ENCODE assay signal across 8 cellular contexts in the genomic region with DNA sequence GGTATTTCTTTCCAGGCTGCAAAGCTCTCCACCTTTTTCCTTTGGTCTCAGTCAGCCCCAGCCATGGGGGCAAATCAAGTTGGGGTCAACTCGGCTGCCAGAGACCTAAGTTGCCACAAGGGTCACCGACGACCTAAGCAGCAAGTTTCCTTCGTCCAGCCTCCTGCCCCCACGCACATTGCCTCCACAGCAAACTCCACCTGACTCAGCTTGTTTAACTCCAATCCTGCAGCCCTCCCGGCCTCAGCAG. TPM values are rescaled to one million over a fixed set of nuclear protein-coding genes. Genes with fewer than 3 reads are reported as not detected.
DNase-seq lines count a peak whose midpoint lies in the region; ATAC-seq and TF ChIP-seq lines count a peak whose summit lies in the region.

No MANE protein-coding gene starts in this region.

- no peak for DNase-seq in activated T-cell treated with anti-CD3 and anti-CD28 coated beads, Interleukin-2, amount 50 U/mL, for 24 hours
- no peak for DNase-seq in activated T-cell treated with anti-CD3 and anti-CD28 coated beads, Interleukin-2, amount 50 U/mL, for 1 hour
- DNase-seq in ascending aorta (ENCODE audit: low spot score in 2 of 2) (no peak), lower leg skin (ENCODE audit: low spot score in 2 of 2) (no peak), tibial nerve (ENCODE audit: low spot score in 2 of 2) (no peak), SW480 (ENCODE audit: low spot score) (no peak), hepatic stellate cell (ENCODE audit: low spot score) (no peak)

- H3K36me3 Mint-ChIP-seq in activated T-cell treated with anti-CD3 and anti-CD28 coated beads, Interleukin-2, amount 50 U/mL, for 24 hours (ENCODE audit: low read depth): peaks cover 4% of the 10 kb centered on the region

- peak overlapping the region; percentile 81 for H3K4me3 Mint-ChIP-seq in activated T-cell treated with anti-CD3 and anti-CD28 coated beads, Interleukin-2, amount 50 U/mL, for 24 hours

- TF ChIP-seq POLR2A in lower leg skin (IDR thresholded peaks at IDR 0.05): no peak
- no peak for TF ChIP-seq POLR2A in tibial nerve (IDR thresholded peaks at IDR 0.05)

- H3K4me1 Mint-ChIP-seq in activated T-cell treated with anti-CD3 and anti-CD28 coated beads, Interleukin-2, amount 50 U/mL, for 24 hours (ENCODE audit: low read depth): peaks cover 32% of the 10 kb centered on the region

- no peak for ATAC-seq in HG02623 (IDR thresholded peaks at IDR 0.05; ENCODE audit: unreplicated experiment)

- H3K9me3 ChIP-seq in ascending aorta (no peaks in the 10 kb centered on the region), tibial nerve (no peaks in the 10 kb centered on the region)

- H3K9me3 Mint-ChIP-seq in activated T-cell treated with anti-CD3 and anti-CD28 coated beads, Interleukin-2, amount 50 U/mL, for 24 hours: no peaks in the 10 kb centered on the region

- intact Hi-C loops in ascending aorta (cut with DNase I) (loop anchor here (5.0 to 10.0 kb wide), 2 partner anchors 123 to 321 kb away; a partner anchor contains a TSS), lower leg skin (cut with DNase I; ENCODE audit: low total_unique reads) (no loop called here)

- H3K27ac Mint-ChIP-seq in activated T-cell treated with anti-CD3 and anti-CD28 coated beads, Interleukin-2, amount 50 U/mL, for 24 hours: no peak overlapping the region

- H3K27ac ChIP-seq in ascending aorta (no peak overlapping the region), tibial nerve (peak overlapping the region; percentile 60 to 86 (median 79))

- H3K27me3 ChIP-seq in ascending aorta (no peaks in the 10 kb centered on the region), tibial nerve (no peaks in the 10 kb centered on the region)

- peaks cover 10% of the 10 kb centered on the region for H3K27me3 Mint-ChIP-seq in activated T-cell treated with anti-CD3 and anti-CD28 coated beads, Interleukin-2, amount 50 U/mL, for 24 hours

- 0 to 2% methylated on average over 6 of the region's 6 CpGs for WGBS in lower leg skin, 2 donors
- 0 to 4% methylated on average over 6 of the region's 6 CpGs for WGBS in tibial nerve, 2 donors

- TF ChIP-seq EP300 in tibial nerve (IDR thresholded peaks at IDR 0.05): no peak

- H3K4me3 ChIP-seq in ascending aorta: peak overlapping the region; percentile 76 to 91
- peak overlapping the region; percentile 65 for H3K4me3 ChIP-seq in lower leg skin (ENCODE audit: low read depth, poor library complexity, severe bottlenecking)
- peak overlapping the region; percentile 41 to 90 (median 82) for H3K4me3 ChIP-seq in tibial nerve

- no peaks in the 10 kb centered on the region for H3K36me3 ChIP-seq in ascending aorta
- no peaks in the 10 kb centered on the region for H3K36me3 ChIP-seq in tibial nerve

- no peak for TF ChIP-seq CTCF in ascending aorta (IDR thresholded peaks at IDR 0.05)
- TF ChIP-seq CTCF in lower leg skin (IDR thresholded peaks at IDR 0.05): no peak
- no peak for TF ChIP-seq CTCF in tibial nerve (IDR thresholded peaks at IDR 0.05)

- H3K4me1 ChIP-seq in ascending aorta (peaks cover 3 to 6% of the 10 kb centered on the region in 2 donors), tibial nerve (peaks cover 0 to 13% (median 8%) of the 10 kb centered on the region in 4 donors)

RNA-seq across cellular contexts. Expression of a gene that starts 0.8 kb away (rescaled TPM):
- total RNA-seq in ascending aorta (3.4 TPM), lower leg skin (1 to 10 TPM; 3.2 to 4.4 (median 4.0) TPM), tibial nerve (10 to 100 TPM; 13.8 to 38.5 (median 25.4) TPM)

Comparison
In these comparisons a context has a peak if more than half of its experiments do, and no peak if none do; other contexts are left out.
1. H3K27ac ChIP-seq: peak in tibial nerve (4 of 4); none in ascending aorta (0 of 2).
2. Peak in every context shown above with its lines, with median percentiles within 50 percentile points of each other: H3K4me3 ChIP-seq.